ENCODE assay signal across 8 cellular contexts in the genomic region with DNA sequence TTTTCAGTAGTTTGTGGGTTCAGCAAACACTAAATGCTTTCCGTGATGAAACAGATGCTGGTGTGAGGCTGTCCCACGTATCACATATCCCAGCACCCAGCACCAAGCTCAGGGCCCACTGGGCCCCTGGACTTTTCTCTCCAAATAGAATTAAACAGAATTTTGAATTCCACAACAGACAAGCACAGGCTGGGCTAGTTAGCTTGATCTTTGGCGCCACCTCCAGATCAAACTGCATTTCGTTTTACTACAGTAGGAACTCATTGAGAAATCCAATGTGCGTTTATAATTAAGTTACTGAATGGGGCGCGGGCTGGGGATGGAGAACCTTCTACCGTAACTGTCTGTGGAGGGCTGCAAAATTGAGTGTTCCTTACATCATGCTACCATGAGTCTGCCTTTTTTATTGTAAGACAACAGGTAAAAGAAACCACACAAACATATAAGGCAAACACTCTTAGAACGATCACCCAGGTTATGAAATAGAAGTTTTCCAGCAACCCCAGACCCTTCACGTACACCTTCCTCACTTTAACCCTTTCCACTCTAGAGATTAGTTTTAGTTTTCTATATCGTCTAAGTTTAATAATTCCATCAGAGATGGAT.
DNase-seq lines count a peak whose midpoint lies in the region; ATAC-seq and TF ChIP-seq lines count a peak whose summit lies in the region.

No MANE protein-coding gene starts in this region.

- no peaks in the 10 kb centered on the region for H3K27me3 Mint-ChIP-seq in activated CD4-positive, alpha-beta memory T cell treated with anti-CD3 and anti-CD28 coated beads, Interleukin-2, amount 10 ng/mL, durations not matched to agents 7 days and 5 days
- peaks cover 2% of the 10 kb centered on the region for H3K27me3 Mint-ChIP-seq in neural progenitor cell (ENCODE audit: insufficient read depth, low read depth)

- H3K27me3 ChIP-seq in AG04450 (ENCODE audit: control insufficient read depth, insufficient read depth, low read length) (no peaks in the 10 kb centered on the region), GM23248 (replicated peaks; ENCODE audit: insufficient read depth) (no peaks in the 10 kb centered on the region), neural progenitor cell (no peaks in the 10 kb centered on the region)

- H4K20me1 ChIP-seq in GM23248 (ENCODE audit: insufficient read depth), result no peaks in the 10 kb centered on the region
- no peaks in the 10 kb centered on the region for H4K20me1 ChIP-seq in neural progenitor cell (ENCODE audit: low read depth)

- H3K4me2 ChIP-seq in GM23248 (ENCODE audit: unreplicated experiment) (no peak overlapping the region), neural progenitor cell (no peak overlapping the region)

- peaks cover 19% of the 10 kb centered on the region for H3K36me3 Mint-ChIP-seq in activated CD4-positive, alpha-beta memory T cell treated with anti-CD3 and anti-CD28 coated beads, Interleukin-2, amount 10 ng/mL, durations not matched to agents 7 days and 5 days (ENCODE audit: low read depth)
- peaks cover 25% of the 10 kb centered on the region for H3K36me3 Mint-ChIP-seq in neural progenitor cell

- POLR2A ChIA-PET in AG04450 (lab: Yijun Ruan, JAX), result no interaction called here
- POLR2A ChIA-PET in activated CD4-positive, alpha-beta memory T cell treated with anti-CD3 and anti-CD28 coated beads, Interleukin-2, amount 10 ng/mL, durations not matched to agents 7 days and 5 days (lab: Charles Lee), result no interaction called here

- H3K9me3 Mint-ChIP-seq in activated CD4-positive, alpha-beta memory T cell treated with anti-CD3 and anti-CD28 coated beads, Interleukin-2, amount 10 ng/mL, durations not matched to agents 7 days and 5 days, result peaks cover 17% of the 10 kb centered on the region
- H3K9me3 Mint-ChIP-seq in neural progenitor cell, result peaks cover 14% of the 10 kb centered on the region

- no peaks in the 10 kb centered on the region for H3K9me2 ChIP-seq in GM23248 (ENCODE audit: insufficient read depth)

- peaks cover 15% of the 10 kb centered on the region; the same call in 1 of the 2 replicates for H3K36me3 ChIP-seq in GM23248 (ENCODE audit: low read depth)
- H3K36me3 ChIP-seq in neural progenitor cell, result peaks cover 14% of the 10 kb centered on the region

- 19 to 29% methylated on average over 11 of the region's 11 CpGs for WGBS in GM23248 (ENCODE audit: low coverage in 1 of 2, low lambda C conversion rate in 2 of 2, missing lambda C conversion rate in 2 of 2), 2 experiments

- in situ Hi-C loops in GM23248 (cut with MboI), result loop anchor here (10.0 to 25.0 kb wide), 4 partner anchors 309 to 1096 kb away; no protein-coding TSS in a partner anchor

- no peak overlapping the region for H3K4me3 Mint-ChIP-seq in activated CD4-positive, alpha-beta memory T cell treated with anti-CD3 and anti-CD28 coated beads, Interleukin-2, amount 10 ng/mL, durations not matched to agents 7 days and 5 days
- no peak overlapping the region for H3K4me3 Mint-ChIP-seq in neural progenitor cell

- CTCF ChIA-PET in AG04450 (lab: Charles Lee), result interaction anchor here (0.5 to 3.6 kb wide), 29 partner anchors 8 to 1096 kb away, joined by 3 to 33 read pairs (median 3); a partner anchor contains a TSS
- CTCF ChIA-PET in activated CD4-positive, alpha-beta memory T cell treated with anti-CD3 and anti-CD28 coated beads, Interleukin-2, amount 10 ng/mL, durations not matched to agents 7 days and 5 days (lab: Charles Lee), result interaction anchor here (1.2 to 1.6 kb wide), 4 partner anchors 8 to 422 kb away, joined by 3 to 5 read pairs (median 4); no protein-coding TSS in a partner anchor

- H3K4me3 ChIP-seq in AG04450 (ENCODE audit: low read depth, low read length), result no peak overlapping the region
- no peak overlapping the region for H3K4me3 ChIP-seq in GM23248
- no peak overlapping the region for H3K4me3 ChIP-seq in fibroblast of the aortic adventitia (ENCODE audit: low read depth, low read length)
- H3K4me3 ChIP-seq in neural progenitor cell, result no peak overlapping the region

- H3K79me2 ChIP-seq in GM23248 (ENCODE audit: insufficient read depth) (no peaks in the 10 kb centered on the region), neural progenitor cell (ENCODE audit: low read depth) (no peaks in the 10 kb centered on the region)

- no peak overlapping the region for H3K9ac ChIP-seq in GM23248
- no peak overlapping the region for H3K9ac ChIP-seq in neural progenitor cell

- ATAC-seq in HG03108 (IDR thresholded peaks at IDR 0.05; ENCODE audit: unreplicated experiment), result no peak
- ATAC-seq in GM21786 (IDR thresholded peaks at IDR 0.05; ENCODE audit: unreplicated experiment), result no peak

- H3K4me1 ChIP-seq in GM23248 (ENCODE audit: insufficient read depth), result no peaks in the 10 kb centered on the region
- peaks cover 21% of the 10 kb centered on the region for H3K4me1 ChIP-seq in neural progenitor cell

- peaks cover 11% of the 10 kb centered on the region for H3K4me1 Mint-ChIP-seq in activated CD4-positive, alpha-beta memory T cell treated with anti-CD3 and anti-CD28 coated beads, Interleukin-2, amount 10 ng/mL, durations not matched to agents 7 days and 5 days
- H3K4me1 Mint-ChIP-seq in neural progenitor cell, result peaks cover 14% of the 10 kb centered on the region

- H3K9me3 ChIP-seq in AG04450 (ENCODE audit: control insufficient read depth, insufficient read depth, low read length) (peaks cover 14% of the 10 kb centered on the region), GM23248 (ENCODE audit: low read depth) (no peaks in the 10 kb centered on the region), neural progenitor cell (ENCODE audit: low read depth) (peaks cover 10% of the 10 kb centered on the region)

- peak; percentile 54 for DNase-seq in AG04450 (ENCODE audit: low read depth, low spot score)
- peak; percentile 79 for DNase-seq in GM23248
- DNase-seq in NCI-H460 (ENCODE audit: extremely low read depth, low read depth), result peak; percentile 63
- DNase-seq in activated CD4-positive, alpha-beta memory T cell treated with anti-CD3 and anti-CD28 coated beads, Interleukin-2, amount 10 ng/mL, durations not matched to agents 7 days and 5 days, result peak; percentile 54
- DNase-seq in fibroblast of the aortic adventitia (ENCODE audit: low read depth), result peak; percentile 83
- DNase-seq in neural progenitor cell (ENCODE audit: low spot score), result peak; percentile 82

- no peak overlapping the region for H3K27ac Mint-ChIP-seq in activated CD4-positive, alpha-beta memory T cell treated with anti-CD3 and anti-CD28 coated beads, Interleukin-2, amount 10 ng/mL, durations not matched to agents 7 days and 5 days
- H3K27ac Mint-ChIP-seq in neural progenitor cell, result no peak overlapping the region

- peak; percentile 72 for TF ChIP-seq CTCF in AG04450 (IDR thresholded peaks at IDR 0.05; ENCODE audit: low read depth, low read length)
- TF ChIP-seq CTCF in fibroblast of the aortic adventitia (IDR thresholded peaks at IDR 0.05; ENCODE audit: insufficient read depth, low read length), result peak; percentile 65
- peak; percentile 85 for TF ChIP-seq CTCF in neural progenitor cell (IDR thresholded peaks at IDR 0.05)

- H3K27ac ChIP-seq in AG04450 (ENCODE audit: low read depth, low read length) (no peak overlapping the region), GM23248 (no peak overlapping the region), neural progenitor cell (no peak overlapping the region)

- H2AFZ ChIP-seq in GM23248 (no peak overlapping the region), neural progenitor cell (replicated peaks) (no peak overlapping the region)

- H3F3A ChIP-seq in GM23248 (ENCODE audit: insufficient read depth) (no peaks in the 10 kb centered on the region), neural progenitor cell (ENCODE audit: low read depth) (no peaks in the 10 kb centered on the region)
